Comparison of ENCODE assay signal across 16 cellular contexts in genomic region chr19:31392514-31392913, GRCh38. TPM values are rescaled to one million over a fixed set of nuclear protein-coding genes. Genes with fewer than 3 reads are reported as not detected.
"Had no signal": no experiment of that assay in that cellular context is flagged by ENCODE, and none has a peak within 500 bp of the region (broad histone marks: within the 10 kb centered on the region; RNA-seq: fewer than 3 reads in every experiment).

No MANE protein-coding gene starts in this region.

- ATAC-seq: activated CD8-positive, alpha-beta T cell treated with anti-CD3 and anti-CD28 coated beads for 36 hours; body of pancreas; gastroesophageal sphincter; left cardiac atrium; stimulated activated effector memory CD8-positive, alpha-beta T cell treated with anti-CD3 and anti-CD28 coated beads, Interleukin-12 subunit alpha, Interleukin-12 subunit beta, amount 100 ng/mL, for 72 hours had no signal

- H3K27me3 Mint-ChIP-seq: activated B cell treated with CpG ODN at 0.5 μM for 24 hours had no signal

- H3K27me3 ChIP-seq: body of pancreas, colonic mucosa, ovary had no signal

- H3K4me1 ChIP-seq: body of pancreas, colonic mucosa, gastroesophageal sphincter had no signal

- H3K4me3 Mint-ChIP-seq: activated B cell treated with CpG ODN at 0.5 μM for 24 hours; activated CD8-positive, alpha-beta T cell treated with anti-CD3 and anti-CD28 coated beads for 36 hours; activated naive CD8-positive, alpha-beta T cell; naive B cell; stimulated activated effector memory CD8-positive, alpha-beta T cell treated with anti-CD3 and anti-CD28 coated beads, Interleukin-12 subunit alpha, Interleukin-12 subunit beta, amount 100 ng/mL, for 72 hours had no signal

- H3K27ac Mint-ChIP-seq: activated B cell treated with CpG ODN at 0.5 μM for 24 hours; activated CD8-positive, alpha-beta T cell treated with anti-CD3 and anti-CD28 coated beads for 36 hours; activated naive CD8-positive, alpha-beta T cell; naive B cell; stimulated activated effector memory CD8-positive, alpha-beta T cell treated with anti-CD3 and anti-CD28 coated beads, Interleukin-12 subunit alpha, Interleukin-12 subunit beta, amount 100 ng/mL, for 72 hours had no signal

- H3K4me3 ChIP-seq: body of pancreas, colonic mucosa, gastroesophageal sphincter, ovary had no signal

- H3K36me3 ChIP-seq: colonic mucosa, gastroesophageal sphincter, ovary had no signal

- H3K36me3 Mint-ChIP-seq: activated naive CD8-positive, alpha-beta T cell; naive B cell; stimulated activated effector memory CD8-positive, alpha-beta T cell treated with anti-CD3 and anti-CD28 coated beads, Interleukin-12 subunit alpha, Interleukin-12 subunit beta, amount 100 ng/mL, for 72 hours had no signal

- H3K9me3 ChIP-seq: body of pancreas, colonic mucosa, gastroesophageal sphincter, ovary had no signal

- H3K27ac ChIP-seq: body of pancreas, colonic mucosa, gastroesophageal sphincter, ovary had no signal

- H3K9me3 Mint-ChIP-seq: activated B cell treated with CpG ODN at 0.5 μM for 24 hours; activated CD8-positive, alpha-beta T cell treated with anti-CD3 and anti-CD28 coated beads for 36 hours; stimulated activated effector memory CD8-positive, alpha-beta T cell treated with anti-CD3 and anti-CD28 coated beads, Interleukin-12 subunit alpha, Interleukin-12 subunit beta, amount 100 ng/mL, for 72 hours had no signal

- DNase-seq: activated B cell treated with CpG ODN at 0.5 μM for 24 hours; activated CD4-positive, alpha-beta T cell treated with anti-CD3 and anti-CD28 coated beads for 48 hours; activated CD8-positive, alpha-beta memory T cell treated with anti-CD3 and anti-CD28 coated beads, Interleukin-2, amount 50 U/mL, for 4 hours; activated CD8-positive, alpha-beta T cell treated with anti-CD3 and anti-CD28 coated beads for 36 hours; activated gamma-delta T cell treated with Interleukin-2 at 50 U/mL for 16 hours; amygdala; body of pancreas; central memory CD4-positive, alpha-beta T cell; colonic mucosa; left cardiac atrium; mammary epithelial cell; naive B cell; ovary had no signal

- H3K4me1 Mint-ChIP-seq: activated B cell treated with CpG ODN at 0.5 μM for 24 hours; naive B cell; stimulated activated effector memory CD8-positive, alpha-beta T cell treated with anti-CD3 and anti-CD28 coated beads, Interleukin-12 subunit alpha, Interleukin-12 subunit beta, amount 100 ng/mL, for 72 hours had no signal

RNA-seq across cellular contexts. Expression of gene TSHZ3, which starts 43.3 kb away (rescaled TPM):
- total RNA-seq: activated B cell treated with CpG ODN at 0.5 μM for 24 hours had no signal
